19 cellular contexts compared by ENCODE assay signal in genomic region chr11:61959678-61960077, GRCh38. TPM values are rescaled to one million over a fixed set of nuclear protein-coding genes. Genes with fewer than 3 reads are reported as not detected.
A peak's percentile ranks its signal among the peaks of the same experiment; 100 is the strongest.
DNase-seq lines count a peak whose midpoint lies in the region; ATAC-seq, FAIRE-seq and TF ChIP-seq lines count a peak whose summit lies in the region.
"Had no signal": no experiment of that assay in that cellular context is flagged by ENCODE, and none has a peak within 500 bp of the region (broad histone marks: within the 10 kb centered on the region; RNA-seq: fewer than 3 reads in every experiment).

No MANE protein-coding gene starts in this region.

- no peak overlapping the region for H3K27ac ChIP-seq in H1 (ENCODE audit: low read depth, low read length)
- H3K27ac ChIP-seq: psoas muscle, SJSA1 had no signal

- no peak overlapping the region for H3K18ac ChIP-seq in H1 (ENCODE audit: extremely low read depth, low read length)

- no peak overlapping the region for H4K91ac ChIP-seq in H1 (replicated peaks; ENCODE audit: insufficient read length, low read length)

- WGBS in H1 (ENCODE audit: extremely low coverage in 1 of 2, insufficient coverage in 1 of 2, insufficient read length in 1 of 2, insufficient replicate concordance in 2 of 2, low coverage in 1 of 2, low lambda C conversion rate in 2 of 2, missing lambda C conversion rate in 1 of 2), 2 experiments, result 93% methylated on average over 6 of the region's 6 CpGs; no CpG with 5 or more reads in 1 of the 2 experiments

- no peaks in the 10 kb centered on the region for H3K79me2 ChIP-seq in H1 (ENCODE audit: control insufficient read depth in 1 of 2, insufficient read depth in 2 of 2, low read length in 2 of 2)

- H3K23me2 ChIP-seq in H1 (ENCODE audit: low read depth, low read length), result peaks cover 2% of the 10 kb centered on the region; the same call in 1 of the 2 replicates

- peaks cover 2% of the 10 kb centered on the region for H3K79me1 ChIP-seq in H1 (ENCODE audit: low read depth, low read length)

- H3K56ac ChIP-seq in H1 (replicated peaks; ENCODE audit: insufficient read length, low read depth, low read length), result no peak overlapping the region

- H4K20me1 ChIP-seq in H1 (replicated peaks in 1 of 2; ENCODE audit: control insufficient read depth in 1 of 2, insufficient read depth in 2 of 2, low read length in 2 of 2), result peaks cover 0 to 4% of the 10 kb centered on the region in 2 experiments

- no peak for ATAC-seq in HG03565 (IDR thresholded peaks at IDR 0.05; ENCODE audit: unreplicated experiment)
- ATAC-seq: effector memory CD8-positive, alpha-beta T cell; psoas muscle; stimulated activated naive CD8-positive, alpha-beta T cell treated with anti-CD3 and anti-CD28 coated beads, Interleukin-15, Interleukin-2, amounts not matched to agents 100 U/mL and 50 U/mL, for 24 hours had no signal

- H3K4me3 Mint-ChIP-seq in CD14-positive monocyte, result no peak overlapping the region
- H3K4me3 Mint-ChIP-seq in activated naive CD4-positive, alpha-beta T cell treated with anti-CD3 and anti-CD28 coated beads, Interleukin-2, amount 10 ng/mL, durations not matched to agents 7 days and 5 days, result no peak overlapping the region
- H3K4me3 Mint-ChIP-seq: effector memory CD8-positive, alpha-beta T cell; nephron progenitor cell; type B pancreatic cell had no signal

- TF ChIP-seq EP300 in H1 (IDR thresholded peaks at IDR 0.05; ENCODE audit: borderline replicate concordance in 1 of 2, low read depth in 2 of 2, low read length in 2 of 2), result no peak

- peaks cover 0 to 27% (median 0%) of the 10 kb centered on the region in 3 donors for H3K27me3 Mint-ChIP-seq in CD14-positive monocyte (ENCODE audit: low read depth in 3 of 3)
- H3K27me3 Mint-ChIP-seq in activated naive CD4-positive, alpha-beta T cell treated with anti-CD3 and anti-CD28 coated beads, Interleukin-2, amount 10 ng/mL, durations not matched to agents 7 days and 5 days, result peaks cover 30% of the 10 kb centered on the region

- peaks cover 0 to 3% (median 0%) of the 10 kb centered on the region in 7 donors for H3K9me3 Mint-ChIP-seq in CD14-positive monocyte
- H3K9me3 Mint-ChIP-seq in activated naive CD4-positive, alpha-beta T cell treated with anti-CD3 and anti-CD28 coated beads, Interleukin-2, amount 10 ng/mL, durations not matched to agents 7 days and 5 days, result no peaks in the 10 kb centered on the region
- H3K9me3 Mint-ChIP-seq: activated naive CD4-positive, alpha-beta T cell treated with anti-CD3 and anti-CD28 coated beads, Interleukin-2, amount 50 U/mL, for 72 hours; effector memory CD8-positive, alpha-beta T cell; nephron progenitor cell; type B pancreatic cell had no signal

- no peaks in the 10 kb centered on the region for H3K9me3 ChIP-seq in H1 (ENCODE audit: insufficient read depth in 2 of 2, low read depth in 1 of 2, low read length in 1 of 2)
- H3K9me3 ChIP-seq: psoas muscle, SJSA1 had no signal

- H4K5ac ChIP-seq in H1 (ENCODE audit: insufficient read length, low read depth, low read length), result no peak overlapping the region

- intact Hi-C loops in CD14-positive monocyte (cut with micrococcal nuclease) (loop anchor here (5.0 kb wide), 2 partner anchors 123 to 152 kb away; no protein-coding TSS in a partner anchor), posterior vena cava (cut with DNase I) (loop anchor here (5.0 to 10.0 kb wide), 2 partner anchors 165 to 838 kb away; partner anchors contain the start of genes FEN1 (in 1 of the 2) and TMEM258 (in 1 of the 2))

- peaks cover 0 to 3% (median 2%) of the 10 kb centered on the region in 4 experiments; a peak in 5 of 7 replicates for H3K4me1 ChIP-seq in H1 (replicated peaks in 1 of 4; ENCODE audit: control insufficient read depth in 3 of 4, insufficient read depth in 4 of 4, low read length in 3 of 4)

- H3K4ac ChIP-seq in H1 (replicated peaks; ENCODE audit: insufficient read length, low read depth, low read length), result no peak overlapping the region

- TF ChIP-seq RAD21 in H1 (IDR thresholded peaks at IDR 0.05 in 1 of 2, conservative IDR thresholded peaks at IDR 0.05 in 1 of 2; ENCODE audit: low read depth in 2 of 2, low read length in 2 of 2), result no peak

- TF ChIP-seq POLR2A in H1 (IDR thresholded peaks at IDR 0.05; ENCODE audit: control extremely low read depth in 1 of 2, low read depth in 2 of 2, low read length in 2 of 2), result no peak

- TF ChIP-seq CTCF in CD14-positive monocyte (IDR thresholded peaks at IDR 0.05), result no peak
- no peak for TF ChIP-seq CTCF in H1 (IDR thresholded peaks at IDR 0.05; ENCODE audit: control extremely low read depth in 1 of 3, insufficient read depth in 1 of 3, low read depth in 1 of 3, low read length in 3 of 3)

- no peak overlapping the region for H2BK5ac ChIP-seq in H1 (ENCODE audit: low read depth, low read length)

- H3K4me3 ChIP-seq in H7 (ENCODE audit: insufficient read depth, low read depth, low read length) (no peak overlapping the region), H1 (ENCODE audit: extremely low read depth in 1 of 4, insufficient read depth in 2 of 4, low read depth in 3 of 4, low read length in 4 of 4) (no peak overlapping the region)
- H3K4me3 ChIP-seq: psoas muscle, SJSA1, skin epidermis had no signal

- peaks cover 75% of the 10 kb centered on the region for H3K4me1 Mint-ChIP-seq in CD14-positive monocyte
- H3K4me1 Mint-ChIP-seq in activated naive CD4-positive, alpha-beta T cell treated with anti-CD3 and anti-CD28 coated beads, Interleukin-2, amount 10 ng/mL, durations not matched to agents 7 days and 5 days, result peaks cover 36% of the 10 kb centered on the region

- no peak overlapping the region for H2BK15ac ChIP-seq in H1 (ENCODE audit: low read length)

- no peak overlapping the region for H3K9ac ChIP-seq in H1 (replicated peaks in 1 of 4; ENCODE audit: extremely low read depth in 1 of 4, low read depth in 3 of 4, low read length in 3 of 4)

- peaks cover 17% of the 10 kb centered on the region for H3K27me3 ChIP-seq in H7 (ENCODE audit: control insufficient read depth, insufficient read depth, low read length)
- H3K27me3 ChIP-seq in H1 (replicated peaks in 1 of 4; ENCODE audit: control insufficient read depth in 3 of 4, extremely low read depth in 1 of 4, insufficient read depth in 3 of 4, low read length in 3 of 4), result peaks cover 0 to 5% (median under 1%) of the 10 kb centered on the region in 4 experiments; a peak in 2 of 7 replicates
- H3K27me3 ChIP-seq: SJSA1 had no signal

- no peak overlapping the region for H3K23ac ChIP-seq in H1 (ENCODE audit: insufficient read length)

- CTCF ChIA-PET in H1 (lab: Charles Lee; ENCODE audit: partially characterized antibody), result interaction anchor here (0.6 to 6.0 kb wide), 8 partner anchors 14 to 379 kb away, joined by 3 to 38 read pairs (median 11); no protein-coding TSS in a partner anchor
- CTCF ChIA-PET in activated naive CD4-positive, alpha-beta T cell treated with anti-CD3 and anti-CD28 coated beads, Interleukin-2, amount 10 ng/mL, durations not matched to agents 7 days and 5 days (lab: Charles Lee), result interaction anchor here (1.1 kb wide), 1 partner anchor 9 kb away, joined by 4 read pairs; no protein-coding TSS in a partner anchor

- H3K14ac ChIP-seq in H1 (ENCODE audit: insufficient read length), result no peak overlapping the region

- peak overlapping the region in 1 of 7 donors; percentile 18 for H3K27ac Mint-ChIP-seq in CD14-positive monocyte
- H3K27ac Mint-ChIP-seq in activated naive CD4-positive, alpha-beta T cell treated with anti-CD3 and anti-CD28 coated beads, Interleukin-2, amount 10 ng/mL, durations not matched to agents 7 days and 5 days, result no peak overlapping the region
- H3K27ac Mint-ChIP-seq: activated naive CD4-positive, alpha-beta T cell treated with anti-CD3 and anti-CD28 coated beads, Interleukin-2, amount 50 U/mL, for 72 hours had no signal

- FAIRE-seq in H1 (lab: Jason Lieb, UNC), result no peak

- no peak overlapping the region for H4K8ac ChIP-seq in H1 (ENCODE audit: extremely low read depth, insufficient read depth, low read length)

- no peak overlapping the region for H2BK20ac ChIP-seq in H1 (ENCODE audit: low read length)

- peak; percentile 36 for DNase-seq in CD14-positive monocyte (ENCODE audit: low spot score)
- DNase-seq in H7, result peak; percentile 13
- no peak for DNase-seq in H1 (ENCODE audit: low read depth in 1 of 2, low spot score in 2 of 2)
- DNase-seq in posterior vena cava (ENCODE audit: low spot score), result peak; percentile 64
- no peak for DNase-seq in activated naive CD4-positive, alpha-beta T cell treated with anti-CD3 and anti-CD28 coated beads, Interleukin-2, amount 10 ng/mL, durations not matched to agents 7 days and 5 days
- DNase-seq in NCI-H446 (lab: John Stamatoyannopoulos, UW), result no peak
- DNase-seq: activated CD4-positive, alpha-beta T cell treated with anti-CD3 and anti-CD28 coated beads, Interleukin-2, amount 50 U/mL, for 1 hour; effector memory CD8-positive, alpha-beta T cell; NCI-H1694; NCI-H774; nephron progenitor cell; psoas muscle; stimulated activated CD4-positive, alpha-beta T cell treated with anti-CD3 and anti-CD28 coated beads, Interleukin-2, amount 100 ng/mL, for 48 hours; stimulated activated naive CD8-positive, alpha-beta T cell treated with anti-CD3 and anti-CD28 coated beads, Interleukin-15, Interleukin-2, amounts not matched to agents 100 U/mL and 50 U/mL, for 24 hours had no signal

- H3K4me2 ChIP-seq in H1 (ENCODE audit: insufficient read depth in 1 of 2, low read depth in 2 of 2, low read length in 2 of 2), result no peak overlapping the region

- no peak overlapping the region for H2AK5ac ChIP-seq in H1 (ENCODE audit: low read depth, low read length)

- no peak overlapping the region for H2BK120ac ChIP-seq in H1 (replicated peaks; ENCODE audit: low read depth, low read length)

- H3K36me3 ChIP-seq in H7 (replicated peaks; ENCODE audit: control insufficient read depth, insufficient read depth, low read length) (peaks cover 4% of the 10 kb centered on the region), H1 (ENCODE audit: control insufficient read depth in 2 of 4, insufficient read depth in 4 of 4, low read length in 3 of 4) (peaks cover 9 to 19% (median 17%) of the 10 kb centered on the region in 4 experiments; a peak in 7 of 8 replicates)

- POLR2A ChIA-PET in H1 (lab: Charles Lee; ENCODE audit: partially characterized antibody), result interaction anchor here (1.2 to 25.7 kb wide), 4 partner anchors 0 to 89 kb away, joined by 3 to 458 read pairs (median 230); partner anchors contain the start of genes BEST1 and FTH1

- H2BK12ac ChIP-seq in H1 (ENCODE audit: low read depth, low read length), result 0 out of 2 replicates have a peak overlapping the region, but pooled peaks have one; percentile 2

- H2AFZ ChIP-seq in H1 (ENCODE audit: low read length), result no peak overlapping the region

- H3K36me3 Mint-ChIP-seq in CD14-positive monocyte, result peaks cover 66 to 86% of the 10 kb centered on the region in 2 donors
- H3K36me3 Mint-ChIP-seq in activated naive CD4-positive, alpha-beta T cell treated with anti-CD3 and anti-CD28 coated beads, Interleukin-2, amount 10 ng/mL, durations not matched to agents 7 days and 5 days, result peaks cover 23% of the 10 kb centered on the region

RNA-seq across cellular contexts. Expression of gene FTH1, which starts 7.8 kb away (rescaled TPM):
- polyA plus RNA-seq in CD14-positive monocyte (over 10,000 TPM in 1 of 2 donors, 1,000 to 10,000 TPM in 1; 8,968 to 11,239 TPM), H1 (2011; rRNA removed) (895 and 1,153 TPM in 2 replicates)
- 443 and 463 TPM in 2 replicates for total RNA-seq in H7 (2014; rRNA removed; shearing (Covaris generic))
- total RNA-seq in H1 (2021; fragmentation: NEBNext Ultra II Directional; extraction: Animal tissue kit (Norgen Biotek cat#: 25700)), result 1,461 and 1,535 TPM in 2 replicates
- 859 TPM for polyA plus RNA-seq in H1 (2011; cell fraction: cytosol; rRNA removed)
- polyA plus RNA-seq in H1 (2011; cell fraction: nucleus; rRNA removed), result 858 TPM
- 2,371 to 2,868 TPM (median 2,459 TPM) in 4 replicates for polyA plus RNA-seq in H1 (2012, experiment 1 of 2)
- polyA plus RNA-seq in H1 (2012, experiment 2 of 2), result 3,437 TPM
- 1,345 TPM for polyA plus RNA-seq in H1 (2013, experiment 1 of 2)
- 1,427 TPM for polyA plus RNA-seq in H1 (2013, experiment 2 of 2)
- 388 and 391 TPM in 2 replicates for polyA minus RNA-seq in H1 (2011; rRNA and poly(A)+ RNA removed)
- 705 TPM for polyA minus RNA-seq in H1 (2011; cell fraction: cytosol; rRNA and poly(A)+ RNA removed)
- polyA minus RNA-seq in H1 (2011; cell fraction: nucleus; rRNA and poly(A)+ RNA removed), result 403 TPM
- total RNA-seq in posterior vena cava, result 1,000 to 10,000 TPM; 2,679 to 3,454 TPM

RNA-seq across cellular contexts. Expression of gene BEST1, which starts 9.5 kb away (rescaled TPM):
- polyA plus RNA-seq in CD14-positive monocyte (1 to 10 TPM; 5.9 to 7.4 TPM), H1 (2011; rRNA removed) (0.62 and 1.4 TPM in 2 replicates)
- total RNA-seq in H7 (2014; rRNA removed; shearing (Covaris generic)), result 0.30 and 0.45 TPM in 2 replicates
- 0.22 and 0.23 TPM in 2 replicates for total RNA-seq in H1 (2021; fragmentation: NEBNext Ultra II Directional; extraction: Animal tissue kit (Norgen Biotek cat#: 25700))
- polyA plus RNA-seq in H1 (2011; cell fraction: cytosol; rRNA removed), result 1.7 TPM
- 3.9 TPM for polyA plus RNA-seq in H1 (2011; cell fraction: nucleus; rRNA removed)
- polyA plus RNA-seq in H1 (2012, experiment 1 of 2), result 0.43 to 0.91 TPM (median 0.72 TPM) in 4 replicates
- 1.0 TPM for polyA plus RNA-seq in H1 (2012, experiment 2 of 2)
- polyA plus RNA-seq in H1 (2013, experiment 1 of 2), result 0.08 TPM
- polyA plus RNA-seq in H1 (2013, experiment 2 of 2), result 0.09 TPM
- 0.95 and 1.1 TPM in 2 replicates for polyA minus RNA-seq in H1 (2011; rRNA and poly(A)+ RNA removed)
- 0.81 TPM for polyA minus RNA-seq in H1 (2011; cell fraction: cytosol; rRNA and poly(A)+ RNA removed)
- 2.9 TPM for polyA minus RNA-seq in H1 (2011; cell fraction: nucleus; rRNA and poly(A)+ RNA removed)
- 1 to 10 TPM; 5.8 to 9.5 TPM for total RNA-seq in posterior vena cava

RNA-seq across cellular contexts. Expression of gene RAB3IL1, which starts 42.3 kb away (rescaled TPM):
- not detected for polyA plus RNA-seq in CD14-positive monocyte
- total RNA-seq in H7 (2014; rRNA removed; shearing (Covaris generic)), result 5.8 and 7.2 TPM in 2 replicates
- total RNA-seq in H1 (2021; fragmentation: NEBNext Ultra II Directional; extraction: Animal tissue kit (Norgen Biotek cat#: 25700)), result 5.7 and 6.8 TPM in 2 replicates
- 7.9 and 10.8 TPM in 2 replicates for polyA plus RNA-seq in H1 (2011; rRNA removed)
- polyA plus RNA-seq in H1 (2011; cell fraction: cytosol; rRNA removed), result 7.0 TPM
- 9.4 TPM for polyA plus RNA-seq in H1 (2011; cell fraction: nucleus; rRNA removed)
- polyA plus RNA-seq in H1 (2012, experiment 1 of 2), result 5.8 to 13.8 TPM (median 7.0 TPM) in 4 replicates
- 62.0 TPM for polyA plus RNA-seq in H1 (2012, experiment 2 of 2)
- 4.5 TPM for polyA plus RNA-seq in H1 (2013, experiment 1 of 2)
- polyA plus RNA-seq in H1 (2013, experiment 2 of 2), result 6.3 TPM
- 3.0 and 3.2 TPM in 2 replicates for polyA minus RNA-seq in H1 (2011; rRNA and poly(A)+ RNA removed)
- polyA minus RNA-seq in H1 (2011; cell fraction: cytosol; rRNA and poly(A)+ RNA removed), result 6.1 TPM
- 4.5 TPM for polyA minus RNA-seq in H1 (2011; cell fraction: nucleus; rRNA and poly(A)+ RNA removed)
- total RNA-seq in posterior vena cava, result 10 to 100 TPM; 26.7 to 31.5 TPM

Comparison
In these comparisons a context has a peak if more than half of its experiments do, and no peak if none do; other contexts are left out.
1. DNase-seq: peak in CD14-positive monocyte (single experiment), H7 (single experiment) and posterior vena cava (single experiment); none in H1 (0 of 2), activated naive CD4-positive, alpha-beta T cell treated with anti-CD3 and anti-CD28 coated beads, Interleukin-2, amount 10 ng/mL, durations not matched to agents 7 days and 5 days (single experiment) and NCI-H446 (0 of 2).